Comparison of ENCODE assay signal across 8 cellular contexts in the genomic region with DNA sequence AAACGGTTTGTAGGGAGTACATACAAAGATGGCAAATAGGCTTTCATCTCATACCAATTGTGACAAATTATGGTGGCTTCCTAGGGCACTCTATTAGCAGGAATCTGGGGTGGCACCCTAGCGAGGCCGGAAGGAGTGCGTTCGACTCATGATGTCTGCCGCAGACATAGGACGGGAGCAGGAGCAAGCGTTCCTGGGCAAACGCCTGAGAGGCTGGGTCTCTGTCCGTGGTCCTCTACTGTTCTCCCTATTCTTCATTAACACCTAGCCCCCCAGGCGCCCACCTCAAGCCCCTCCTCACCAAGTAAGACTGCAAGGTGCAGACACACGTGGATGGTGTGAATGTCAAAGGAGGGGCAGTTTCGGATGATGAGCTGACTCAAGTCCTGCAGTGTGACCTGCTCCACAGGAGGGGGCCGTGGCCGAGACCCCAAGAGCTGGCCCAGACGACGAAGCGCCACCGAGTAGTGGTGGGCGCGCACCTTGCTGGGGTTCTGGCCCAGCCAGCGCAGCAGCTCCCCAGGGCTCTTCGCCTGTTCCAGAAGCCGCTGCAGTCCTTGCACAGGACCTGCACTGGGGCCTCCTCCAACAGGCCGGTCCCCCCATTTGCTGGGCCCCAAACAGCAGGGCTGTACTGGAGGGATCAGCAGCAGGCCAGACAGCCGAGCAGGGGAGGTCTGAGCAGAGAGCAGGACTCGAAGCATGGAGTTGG. TPM values are rescaled to one million over a fixed set of nuclear protein-coding genes. Genes with fewer than 3 reads are reported as not detected.
A peak's percentile ranks its signal among the peaks of the same experiment; 100 is the strongest.
DNase-seq lines count a peak whose midpoint lies in the region; ATAC-seq and TF ChIP-seq lines count a peak whose summit lies in the region.

No MANE protein-coding gene starts in this region.

- H3K36me3 ChIP-seq in Karpas-422 (ENCODE audit: insufficient read depth, low read length), result peaks cover 2% of the 10 kb centered on the region
- H3K36me3 ChIP-seq in naive thymus-derived CD4-positive, alpha-beta T cell (ENCODE audit: control insufficient read depth in 2 of 3, insufficient read depth in 3 of 3, low read length in 3 of 3), result peaks cover 0 to 40% (median 0%) of the 10 kb centered on the region in 3 experiments

- POLR2A ChIA-PET in naive thymus-derived CD4-positive, alpha-beta T cell (lab: Charles Lee), result no interaction called here

- H3K4me1 ChIP-seq in Karpas-422 (ENCODE audit: low read length), result peaks cover 39% of the 10 kb centered on the region
- H3K4me1 ChIP-seq in naive thymus-derived CD4-positive, alpha-beta T cell (ENCODE audit: control insufficient read depth in 2 of 2, insufficient read depth in 2 of 2, low read length in 2 of 2), result peaks cover 36 to 37% of the 10 kb centered on the region in 2 donors

- TF ChIP-seq CTCF in AG10803 (conservative IDR thresholded peaks at IDR 0.05; ENCODE audit: low read length) (no peak), coronary artery (IDR thresholded peaks at IDR 0.05) (no peak)

- H3K9me2 ChIP-seq in Karpas-422 (replicated peaks; ENCODE audit: insufficient read depth, low read length), result no peaks in the 10 kb centered on the region

- intact Hi-C loops in naive thymus-derived CD4-positive, alpha-beta T cell (cut with micrococcal nuclease), result no loop called here

- H3K79me2 ChIP-seq in Karpas-422 (ENCODE audit: low read length), result peaks cover 41% of the 10 kb centered on the region

- no peak overlapping the region for H3K27ac ChIP-seq in Karpas-422 (ENCODE audit: low read length)
- peak overlapping the region; percentile 96 to 99 for H3K27ac ChIP-seq in coronary artery
- peak overlapping the region; percentile 93 for H3K27ac ChIP-seq in naive thymus-derived CD4-positive, alpha-beta T cell (ENCODE audit: low read depth, low read length)

- no peaks in the 10 kb centered on the region for H3K9me3 Mint-ChIP-seq in naive thymus-derived CD4-positive, alpha-beta T cell

- H3K27ac Mint-ChIP-seq in naive thymus-derived CD4-positive, alpha-beta T cell, result peak overlapping the region; percentile 72 to 91 (median 88)

- peaks cover 4% of the 10 kb centered on the region; the same call in 1 of the 2 replicates for H4K20me1 ChIP-seq in Karpas-422 (ENCODE audit: insufficient read depth, low read depth, low read length)

- H3K36me3 Mint-ChIP-seq in naive thymus-derived CD4-positive, alpha-beta T cell, result peaks cover 0 to 10% (median 4%) of the 10 kb centered on the region in 5 donors

- H2AFZ ChIP-seq in Karpas-422 (ENCODE audit: low read length), result no peak overlapping the region

- peaks cover 0 to under 1% (median 0%) of the 10 kb centered on the region in 5 donors for H3K27me3 Mint-ChIP-seq in naive thymus-derived CD4-positive, alpha-beta T cell

- DNase-seq in AG10803 (ENCODE audit: low read depth), result no peak
- no peak for DNase-seq in Karpas-422
- no peak for DNase-seq in coronary artery (ENCODE audit: low spot score)
- no peak for DNase-seq in naive thymus-derived CD4-positive, alpha-beta T cell
- no peak for DNase-seq in dermis blood vessel endothelial cell
- DNase-seq in hippocampal formation (lab: John Stamatoyannopoulos, UW), result no peak
- DNase-seq in HuH-7 (ENCODE audit: low spot score), result no peak

- no peak for ATAC-seq in naive thymus-derived CD4-positive, alpha-beta T cell
- no peak for ATAC-seq in GM21528 (IDR thresholded peaks at IDR 0.05; ENCODE audit: low FRiP score, unreplicated experiment)

- H3K4me2 ChIP-seq in Karpas-422 (ENCODE audit: low read depth, low read length, poor library complexity, severe bottlenecking), result peak overlapping the region; percentile 77

- CTCF ChIA-PET in naive thymus-derived CD4-positive, alpha-beta T cell (lab: Charles Lee), result no interaction called here

- no peaks in the 10 kb centered on the region for H3K27me3 ChIP-seq in Karpas-422 (ENCODE audit: low read length)
- H3K27me3 ChIP-seq in naive thymus-derived CD4-positive, alpha-beta T cell (ENCODE audit: control insufficient read depth in 2 of 2, insufficient read depth in 2 of 2, low read length in 2 of 2), result no peaks in the 10 kb centered on the region

- peaks cover 13 to 40% (median 28%) of the 10 kb centered on the region in 7 donors for H3K4me1 Mint-ChIP-seq in naive thymus-derived CD4-positive, alpha-beta T cell

- peak overlapping the region; percentile 94 for H3K9ac ChIP-seq in Karpas-422 (ENCODE audit: low read length)

- peak overlapping the region; percentile 85 to 96 (median 88) for H3K4me3 Mint-ChIP-seq in naive thymus-derived CD4-positive, alpha-beta T cell

- peak overlapping the region; percentile 82 for H3K4me3 ChIP-seq in AG10803 (ENCODE audit: low read length)
- H3K4me3 ChIP-seq in Karpas-422 (ENCODE audit: low read length), result peak overlapping the region; percentile 93
- H3K4me3 ChIP-seq in coronary artery, result peak overlapping the region; percentile 99
- H3K4me3 ChIP-seq in naive thymus-derived CD4-positive, alpha-beta T cell (ENCODE audit: low read length), result peak overlapping the region; percentile 86

- no peaks in the 10 kb centered on the region for H3K9me3 ChIP-seq in Karpas-422 (ENCODE audit: low read length)
- H3K9me3 ChIP-seq in naive thymus-derived CD4-positive, alpha-beta T cell (ENCODE audit: control insufficient read depth in 2 of 3, low read length in 3 of 3), result no peaks in the 10 kb centered on the region

RNA-seq across cellular contexts. Expression of a gene that starts 1.3 kb away (rescaled TPM):
- total RNA-seq in Karpas-422 (2014; rRNA removed; shearing (Covaris generic); ENCODE audit: low replicate concordance), result 48.8 and 127 TPM in 2 replicates
- 100 to 1,000 TPM in 3 of 5 experiments, 10 to 100 TPM in 2; 94.1 to 136 (median 101) TPM for total RNA-seq in naive thymus-derived CD4-positive, alpha-beta T cell
- 10 to 100 TPM; 49.6 to 69.4 TPM for polyA plus RNA-seq in naive thymus-derived CD4-positive, alpha-beta T cell
- total RNA-seq in dermis blood vessel endothelial cell, result 67.0 and 69.6 TPM in 2 replicates

RNA-seq across cellular contexts. Expression of a gene that starts 3.9 kb away (rescaled TPM):
- 30.9 and 56.4 TPM in 2 replicates for total RNA-seq in Karpas-422 (2014; rRNA removed; shearing (Covaris generic); ENCODE audit: low replicate concordance)
- 10 to 100 TPM; 39.5 to 61.2 (median 42.2) TPM for total RNA-seq in naive thymus-derived CD4-positive, alpha-beta T cell
- 10 to 100 TPM; 36.0 to 53.6 TPM for polyA plus RNA-seq in naive thymus-derived CD4-positive, alpha-beta T cell
- total RNA-seq in dermis blood vessel endothelial cell, result 28.4 and 35.6 TPM in 2 replicates

RNA-seq across cellular contexts. Expression of a gene that starts 6.9 kb away (rescaled TPM):
- 0.18 and 1.6 TPM in 2 replicates for total RNA-seq in Karpas-422 (2014; rRNA removed; shearing (Covaris generic); ENCODE audit: low replicate concordance)
- total RNA-seq in naive thymus-derived CD4-positive, alpha-beta T cell, result 10 to 100 TPM; 27.4 to 70.6 (median 37.2) TPM
- polyA plus RNA-seq in naive thymus-derived CD4-positive, alpha-beta T cell, result 1 to 10 TPM; 6.0 to 6.5 TPM
- total RNA-seq in dermis blood vessel endothelial cell, result 94.9 and 142 TPM in 2 replicates

RNA-seq across cellular contexts. Expression of a gene that starts 20.0 kb away (rescaled TPM):
- 35.1 and 113 TPM in 2 replicates for total RNA-seq in Karpas-422 (2014; rRNA removed; shearing (Covaris generic); ENCODE audit: low replicate concordance)
- total RNA-seq in naive thymus-derived CD4-positive, alpha-beta T cell, result 100 to 1,000 TPM in 1 of 5 experiments, 10 to 100 TPM in 4; 38.7 to 125 (median 65.9) TPM
- polyA plus RNA-seq in naive thymus-derived CD4-positive, alpha-beta T cell, result 10 to 100 TPM in 1 of 2 donors, 1 to 10 TPM in 1; 7.9 to 12.1 TPM
- 93.6 and 113 TPM in 2 replicates for total RNA-seq in dermis blood vessel endothelial cell

RNA-seq across cellular contexts. Expression of a gene that starts 21.7 kb away (rescaled TPM):
- total RNA-seq in Karpas-422 (2014; rRNA removed; shearing (Covaris generic); ENCODE audit: low replicate concordance), result 13.6 and 33.0 TPM in 2 replicates
- total RNA-seq in naive thymus-derived CD4-positive, alpha-beta T cell, result 10 to 100 TPM in 1 of 5 experiments, 1 to 10 TPM in 4; 4.2 to 20.2 (median 5.6) TPM
- polyA plus RNA-seq in naive thymus-derived CD4-positive, alpha-beta T cell, result 1 to 10 TPM; 7.7 to 9.1 TPM
- 14.1 and 17.6 TPM in 2 replicates for total RNA-seq in dermis blood vessel endothelial cell

Comparison
In these comparisons a context has a peak if more than half of its experiments do, and no peak if none do; other contexts are left out.
1. RNA of a gene that starts 6.9 kb away (total RNA-seq): 94.9 to 142 TPM in dermis blood vessel endothelial cell and 27.4 to 70.6 TPM in naive thymus-derived CD4-positive, alpha-beta T cell; 0.18 to 1.6 TPM in Karpas-422; every median in the first group is over 10 times any median in the second.
2. Peak in every context shown above with its lines, with median percentiles within 50 percentile points of each other: H3K4me3 ChIP-seq.